Comparison of ENCODE assay signal across 1 cellular context in the genomic region with DNA sequence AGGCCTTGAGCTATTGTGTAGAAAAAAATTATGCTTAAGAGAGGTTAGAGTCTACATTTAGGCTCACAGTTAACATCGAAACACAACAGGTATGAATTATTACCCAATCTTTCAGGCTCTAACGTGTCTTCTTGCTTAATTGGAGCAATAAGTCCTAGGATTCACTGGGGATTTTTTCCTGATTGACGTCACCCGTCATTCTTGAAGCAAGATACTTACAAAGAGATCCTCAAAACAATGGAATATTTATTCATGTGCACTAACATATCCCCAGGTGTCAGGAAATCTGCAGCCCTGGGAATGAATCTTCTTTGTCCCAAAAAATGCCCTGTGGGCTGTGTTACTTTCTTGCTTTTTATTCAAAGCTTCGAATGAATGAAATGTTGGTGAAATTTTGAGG.
TF ChIP-seq lines count a peak whose summit lies in the region.

No MANE protein-coding gene starts in this region.

TF ChIP-seq in GM23338, 12 proteins besides CTCF, POLR2A, EP300 and RAD21:
- TF ChIP-seq, protein P1, sequence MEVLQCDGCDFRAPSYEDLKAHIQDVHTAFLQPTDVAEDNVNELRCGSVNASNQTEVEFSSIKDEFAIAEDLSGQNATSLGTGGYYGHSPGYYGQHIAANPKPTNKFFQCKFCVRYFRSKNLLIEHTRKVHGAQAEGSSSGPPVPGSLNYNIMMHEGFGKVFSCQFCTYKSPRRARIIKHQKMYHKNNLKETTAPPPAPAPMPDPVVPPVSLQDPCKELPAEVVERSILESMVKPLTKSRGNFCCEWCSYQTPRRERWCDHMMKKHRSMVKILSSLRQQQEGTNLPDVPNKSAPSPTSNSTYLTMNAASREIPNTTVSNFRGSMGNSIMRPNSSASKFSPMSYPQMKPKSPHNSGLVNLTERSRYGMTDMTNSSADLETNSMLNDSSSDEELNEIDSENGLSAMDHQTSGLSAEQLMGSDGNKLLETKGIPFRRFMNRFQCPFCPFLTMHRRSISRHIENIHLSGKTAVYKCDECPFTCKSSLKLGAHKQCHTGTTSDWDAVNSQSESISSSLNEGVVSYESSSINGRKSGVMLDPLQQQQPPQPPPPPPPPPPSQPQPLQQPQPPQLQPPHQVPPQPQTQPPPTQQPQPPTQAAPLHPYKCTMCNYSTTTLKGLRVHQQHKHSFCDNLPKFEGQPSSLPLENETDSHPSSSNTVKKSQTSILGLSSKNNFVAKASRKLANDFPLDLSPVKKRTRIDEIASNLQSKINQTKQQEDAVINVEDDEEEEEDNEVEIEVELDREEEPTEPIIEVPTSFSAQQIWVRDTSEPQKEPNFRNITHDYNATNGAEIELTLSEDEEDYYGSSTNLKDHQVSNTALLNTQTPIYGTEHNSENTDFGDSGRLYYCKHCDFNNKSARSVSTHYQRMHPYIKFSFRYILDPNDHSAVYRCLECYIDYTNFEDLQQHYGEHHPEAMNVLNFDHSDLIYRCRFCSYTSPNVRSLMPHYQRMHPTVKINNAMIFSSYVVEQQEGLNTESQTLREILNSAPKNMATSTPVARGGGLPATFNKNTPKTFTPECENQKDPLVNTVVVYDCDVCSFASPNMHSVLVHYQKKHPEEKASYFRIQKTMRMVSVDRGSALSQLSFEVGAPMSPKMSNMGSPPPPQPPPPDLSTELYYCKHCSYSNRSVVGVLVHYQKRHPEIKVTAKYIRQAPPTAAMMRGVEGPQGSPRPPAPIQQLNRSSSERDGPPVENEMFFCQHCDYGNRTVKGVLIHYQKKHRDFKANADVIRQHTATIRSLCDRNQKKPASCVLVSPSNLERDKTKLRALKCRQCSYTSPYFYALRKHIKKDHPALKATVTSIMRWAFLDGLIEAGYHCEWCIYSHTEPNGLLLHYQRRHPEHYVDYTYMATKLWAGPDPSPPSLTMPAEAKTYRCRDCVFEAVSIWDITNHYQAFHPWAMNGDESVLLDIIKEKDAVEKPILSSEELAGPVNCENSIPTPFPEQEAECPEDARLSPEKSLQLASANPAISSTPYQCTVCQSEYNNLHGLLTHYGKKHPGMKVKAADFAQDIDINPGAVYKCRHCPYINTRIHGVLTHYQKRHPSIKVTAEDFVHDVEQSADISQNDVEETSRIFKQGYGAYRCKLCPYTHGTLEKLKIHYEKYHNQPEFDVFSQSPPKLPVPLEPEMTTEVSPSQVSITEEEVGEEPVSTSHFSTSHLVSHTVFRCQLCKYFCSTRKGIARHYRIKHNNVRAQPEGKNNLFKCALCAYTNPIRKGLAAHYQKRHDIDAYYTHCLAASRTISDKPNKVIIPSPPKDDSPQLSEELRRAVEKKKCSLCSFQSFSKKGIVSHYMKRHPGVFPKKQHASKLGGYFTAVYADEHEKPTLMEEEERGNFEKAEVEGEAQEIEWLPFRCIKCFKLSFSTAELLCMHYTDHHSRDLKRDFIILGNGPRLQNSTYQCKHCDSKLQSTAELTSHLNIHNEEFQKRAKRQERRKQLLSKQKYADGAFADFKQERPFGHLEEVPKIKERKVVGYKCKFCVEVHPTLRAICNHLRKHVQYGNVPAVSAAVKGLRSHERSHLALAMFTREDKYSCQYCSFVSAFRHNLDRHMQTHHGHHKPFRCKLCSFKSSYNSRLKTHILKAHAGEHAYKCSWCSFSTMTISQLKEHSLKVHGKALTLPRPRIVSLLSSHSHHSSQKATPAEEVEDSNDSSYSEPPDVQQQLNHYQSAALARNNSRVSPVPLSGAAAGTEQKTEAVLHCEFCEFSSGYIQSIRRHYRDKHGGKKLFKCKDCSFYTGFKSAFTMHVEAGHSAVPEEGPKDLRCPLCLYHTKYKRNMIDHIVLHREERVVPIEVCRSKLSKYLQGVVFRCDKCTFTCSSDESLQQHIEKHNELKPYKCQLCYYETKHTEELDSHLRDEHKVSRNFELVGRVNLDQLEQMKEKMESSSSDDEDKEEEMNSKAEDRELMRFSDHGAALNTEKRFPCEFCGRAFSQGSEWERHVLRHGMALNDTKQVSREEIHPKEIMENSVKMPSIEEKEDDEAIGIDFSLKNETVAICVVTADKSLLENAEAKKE (CRISPR knock-in tag; IDR thresholded peaks at IDR 0.05) = no peak
- TF ChIP-seq NANOG (IDR thresholded peaks at IDR 0.05; ENCODE audit: borderline replicate concordance) = no peak
- TF ChIP-seq EZH2 (IDR thresholded peaks at IDR 0.05; ENCODE audit: low read depth, unreplicated experiment) = no peak
- TF ChIP-seq ZNF331 (CRISPR knock-in tag; IDR thresholded peaks at IDR 0.05; ENCODE audit: low read depth) = no peak
- TF ChIP-seq EZH2phosphoT487 (IDR thresholded peaks at IDR 0.05; ENCODE audit: unreplicated experiment) = no peak
- no peak for TF ChIP-seq CREB1 (CRISPR knock-in tag; IDR thresholded peaks at IDR 0.05; ENCODE audit: low read depth)
